In genomic region chr2:14239605-14240004, GRCh38 we compare ENCODE assay signal across 34 cellular contexts.
"Had no signal": no experiment of that assay in that cellular context is flagged by ENCODE, and none has a peak within 500 bp of the region (broad histone marks: within the 10 kb centered on the region; RNA-seq: fewer than 3 reads in every experiment).

No MANE protein-coding gene starts in this region.

- H3K27me3 ChIP-seq: adrenal gland, ascending aorta, body of pancreas, brain microvascular endothelial cell, cardiac muscle cell had no signal

- H3K27ac ChIP-seq: adrenal gland, ascending aorta, body of pancreas, brain microvascular endothelial cell, breast epithelium, cardiac muscle cell had no signal

- H3K36me3 ChIP-seq: adrenal gland, ascending aorta, brain microvascular endothelial cell, breast epithelium, cardiac muscle cell had no signal

- FAIRE-seq: astrocyte, bronchial epithelial cell had no signal

- H3K4me1 ChIP-seq: adrenal gland, ascending aorta, body of pancreas, breast epithelium had no signal

- DNase-seq: activated effector memory CD4-positive, alpha-beta T cell treated with anti-CD3 and anti-CD28 coated beads, Interleukin-2, amount 50 U/mL, for 16 hours; activated effector memory CD4-positive, alpha-beta T cell treated with Interleukin-2 at 50 U/mL for 16 hours; activated gamma-delta T cell; activated gamma-delta T cell treated with Interleukin-2 at 50 U/mL for 16 hours; activated naive CD4-positive, alpha-beta T cell; activated naive CD4-positive, alpha-beta T cell treated with anti-CD3 and anti-CD28 coated beads for 36 hours; activated naive CD4-positive, alpha-beta T cell treated with anti-CD3 and anti-CD28 coated beads, Interleukin-2, amount 10 ng/mL, durations not matched to agents 7 days and 5 days; activated naive CD4-positive, alpha-beta T cell treated with anti-CD3 and anti-CD28 coated beads, Interleukin-2, amount 50 U/mL, for 16 hours; activated naive CD4-positive, alpha-beta T cell treated with Interleukin-2 at 50 U/mL for 16 hours; activated naive CD8-positive, alpha-beta T cell treated with anti-CD3 and anti-CD28 coated beads for 36 hours; activated naive CD8-positive, alpha-beta T cell treated with anti-CD3 and anti-CD28 coated beads, Interleukin-2, amount 10 ng/mL, durations not matched to agents 7 days and 5 days; activated naive CD8-positive, alpha-beta T cell treated with anti-CD3 and anti-CD28 coated beads, Interleukin-2, amount 50 U/mL, for 24 hours; activated T-cell treated with anti-CD3 and anti-CD28 coated beads, Interleukin-2, amount 50 U/mL, for 1 hour; activated T-cell treated with anti-CD3 and anti-CD28 coated beads, Interleukin-2, amount 50 U/mL, for 24 hours; activated T-cell treated with anti-CD3 and anti-CD28 coated beads, Interleukin-2, amount 50 U/mL, for 4 hours; activated T-cell treated with anti-CD3 and anti-CD28 coated beads, Interleukin-2, amount 50 U/mL, for 48 hours; activated T-cell treated with anti-CD3 and anti-CD28 coated beads, Interleukin-2, amount 50 U/mL, for 72 hours; adrenal gland; amniotic stem cell; amygdala; anterior cingulate cortex; aorta; body of pancreas; brain microvascular endothelial cell; caudate nucleus; central memory CD4-positive, alpha-beta T cell; cerebellar nuclear complex had no signal

- H3K9me3 ChIP-seq: adrenal gland, ascending aorta, body of pancreas, breast epithelium had no signal

- ATAC-seq: activated naive CD4-positive, alpha-beta T cell treated with anti-CD3 and anti-CD28 coated beads, Interleukin-2, amount 50 U/mL, for 72 hours; activated naive CD8-positive, alpha-beta T cell treated with anti-CD3 and anti-CD28 coated beads, Interleukin-2, amount 50 U/mL, for 24 hours; activated T-cell treated with anti-CD3 and anti-CD28 coated beads, Interleukin-2, amount 50 U/mL, for 4 hours; activated T-cell treated with anti-CD3 and anti-CD28 coated beads, Interleukin-2, amount 50 U/mL, for 72 hours; activated T-helper 17 cell treated with anti-CD3 and anti-CD28 coated beads, Interleukin-2, amount 50 U/mL, for 72 hours; body of pancreas had no signal

- H3K4me3 ChIP-seq: adrenal gland, ascending aorta, body of pancreas, breast epithelium, cardiac muscle cell had no signal
